Comparison of ENCODE assay signal across 17 cellular contexts in the genomic region with DNA sequence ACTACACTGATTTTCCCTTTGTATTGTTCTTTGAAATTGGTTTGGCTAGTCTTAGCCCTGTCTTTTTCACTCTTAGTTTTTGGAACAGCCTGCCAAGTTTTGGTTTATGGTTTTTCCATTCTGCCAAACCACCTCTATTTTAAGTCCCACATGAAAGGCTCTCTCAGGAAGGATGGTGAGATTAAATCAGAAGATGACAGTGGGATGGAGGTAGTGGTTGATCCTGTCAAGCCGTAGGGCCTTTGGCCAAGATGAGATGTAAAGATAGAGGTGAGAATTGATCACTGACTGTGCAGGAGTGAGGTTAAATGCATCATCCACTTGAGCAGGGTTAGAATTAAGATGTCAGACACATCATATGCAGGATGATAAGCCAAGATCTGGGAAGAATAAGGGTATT.
DNase-seq lines count a peak whose midpoint lies in the region; ATAC-seq and TF ChIP-seq lines count a peak whose summit lies in the region.
"Had no signal": no experiment of that assay in that cellular context is flagged by ENCODE, and none has a peak within 500 bp of the region (broad histone marks: within the 10 kb centered on the region; RNA-seq: fewer than 3 reads in every experiment).

No MANE protein-coding gene starts in this region.

- DNase-seq in SK-N-SH (no peak), RPMI7951 (ENCODE audit: low read depth) (peak; percentile 83), astrocyte of the hippocampus (ENCODE audit: low read depth, low spot score) (peak; percentile 47), gastrocnemius medialis (no peak), NCI-H1694 (lab: John Stamatoyannopoulos, UW) (no peak), Calu3 (no peak)
- DNase-seq: 8988T; AML-193; Caco-2; CD8-positive, alpha-beta memory T cell; DMS53; GF-D8; H7 had no signal

- no peaks in the 10 kb centered on the region for H3K36me3 Mint-ChIP-seq in Calu3 (ENCODE audit: insufficient read depth, unreplicated experiment)

- ATAC-seq in SK-N-SH treated with all-trans-retinoic acid at 6 μM for 48 hours: no peak; the same call in 2 of the 3 replicates
- ATAC-seq in gastrocnemius medialis: no peak
- ATAC-seq: GM23338 had no signal

- intact Hi-C loops in gastrocnemius medialis (cut with DNase I; ENCODE audit: low total_unique reads) (no loop called here), Calu3 (cut with micrococcal nuclease; ENCODE audit: unreplicated experiment) (no loop called here)

- H3K9me2 ChIP-seq in SK-N-SH (no peaks in the 10 kb centered on the region), neural cell (ENCODE audit: insufficient read depth, low read length) (no peaks in the 10 kb centered on the region)

- no peak overlapping the region for H2AFZ ChIP-seq in SK-N-SH (ENCODE audit: low read depth)
- H2AFZ ChIP-seq in neural cell (ENCODE audit: low read depth, low read length): no peak overlapping the region
- H2AFZ ChIP-seq: GM23338 had no signal

- H4K20me1 ChIP-seq in SK-N-SH (ENCODE audit: insufficient read depth) (no peaks in the 10 kb centered on the region), neural cell (ENCODE audit: insufficient read depth) (no peaks in the 10 kb centered on the region)
- H4K20me1 ChIP-seq: BLaER1 had no signal

- H3K9me3 Mint-ChIP-seq in Calu3 (ENCODE audit: low read depth, unreplicated experiment): no peaks in the 10 kb centered on the region
- H3K9me3 Mint-ChIP-seq: CD8-positive, alpha-beta memory T cell; GM23338 had no signal

- no TSS peak for BruUV-seq in Calu3 (replicated peaks; lab: Mats Ljungman, UMichigan)

- peak in 1 of 2 experiments; percentile 32; a peak in 1 of 4 replicates for TF ChIP-seq EP300 in SK-N-SH (IDR thresholded peaks at IDR 0.05; ENCODE audit: borderline replicate concordance in 1 of 2, low read depth in 1 of 2, low read length in 1 of 2)
- TF ChIP-seq EP300 in neural cell (conservative IDR thresholded peaks at IDR 0.05; ENCODE audit: poor library complexity, severe bottlenecking): no peak

- H3K27me3 Mint-ChIP-seq in Calu3 (ENCODE audit: unreplicated experiment): no peaks in the 10 kb centered on the region

- TF ChIP-seq RAD21 in SK-N-SH (IDR thresholded peaks at IDR 0.05; ENCODE audit: low read length) (no peak), neural cell (conservative IDR thresholded peaks at IDR 0.05) (no peak)

- no peak overlapping the region for H3K27ac Mint-ChIP-seq in Calu3 (ENCODE audit: unreplicated experiment)
- H3K27ac Mint-ChIP-seq: GM23338 had no signal

- H3K4me1 ChIP-seq in SK-N-SH (ENCODE audit: control insufficient read depth in 1 of 2, insufficient read depth in 2 of 2, low read depth in 1 of 2, low read length in 1 of 2) (no peaks in the 10 kb centered on the region), gastrocnemius medialis (no peaks in the 10 kb centered on the region)
- H3K4me1 ChIP-seq: BLaER1, Caco-2 had no signal

- in situ Hi-C loops in gastrocnemius medialis (cut with MboI; ENCODE audit: low sequenced_read_pairs in 4 of 4): no loop called here

- TF ChIP-seq CTCF in SK-N-SH (IDR thresholded peaks at IDR 0.05) (no peak), neural cell (IDR thresholded peaks at IDR 0.05; ENCODE audit: poor library complexity, severe bottlenecking) (no peak), gastrocnemius medialis (IDR thresholded peaks at IDR 0.05 in 4 of 5, conservative IDR thresholded peaks at IDR 0.05 in 1 of 5) (no peak), Calu3 (IDR thresholded peaks at IDR 0.05; ENCODE audit: unreplicated experiment) (no peak)

- H3K79me2 ChIP-seq in SK-N-SH (ENCODE audit: insufficient read depth): no peaks in the 10 kb centered on the region
- H3K79me2 ChIP-seq in neural cell (replicated peaks; ENCODE audit: insufficient read depth, low read length): no peaks in the 10 kb centered on the region

- no peak overlapping the region for H3K9ac ChIP-seq in SK-N-SH
- no peak overlapping the region for H3K9ac ChIP-seq in neural cell (ENCODE audit: low read length)
- H3K9ac ChIP-seq: BLaER1 had no signal

- POLR2A ChIA-PET in SK-N-SH (lab: Yijun Ruan, JAX): no interaction called here

- 13% methylated on average over 1 of the region's 1 CpG for WGBS in SK-N-SH (ENCODE audit: low lambda C conversion rate)

- TF ChIP-seq POLR2A in gastrocnemius medialis (IDR thresholded peaks at IDR 0.05): no peak

- H3K4me2 ChIP-seq in SK-N-SH (no peak overlapping the region), neural cell (ENCODE audit: low read length) (no peak overlapping the region)
- H3K4me2 ChIP-seq: BLaER1, GM23338 had no signal

- H3K27me3 ChIP-seq in SK-N-SH (ENCODE audit: insufficient read depth) (no peaks in the 10 kb centered on the region), neural cell (ENCODE audit: insufficient read depth, low read depth, low read length) (no peaks in the 10 kb centered on the region), gastrocnemius medialis (no peaks in the 10 kb centered on the region)
- H3K27me3 ChIP-seq: BLaER1 had no signal

- no peaks in the 10 kb centered on the region for H3F3A ChIP-seq in SK-N-SH (replicated peaks; ENCODE audit: insufficient read depth)
- H3F3A ChIP-seq in neural cell (ENCODE audit: insufficient read depth, low read length, poor library complexity, severe bottlenecking): no peaks in the 10 kb centered on the region

- no peak overlapping the region for H3K4me3 Mint-ChIP-seq in Calu3 (ENCODE audit: low read depth, unreplicated experiment)
- H3K4me3 Mint-ChIP-seq: CD8-positive, alpha-beta memory T cell; GM23338 had no signal

- no peak overlapping the region for H3K4me3 ChIP-seq in SK-N-SH (ENCODE audit: low read depth in 2 of 2, low read length in 1 of 2)
- H3K4me3 ChIP-seq in neural cell (ENCODE audit: low read length): no peak overlapping the region
- H3K4me3 ChIP-seq in gastrocnemius medialis: no peak overlapping the region
- H3K4me3 ChIP-seq: BLaER1, GM23338 had no signal

- H3K4me1 Mint-ChIP-seq in Calu3 (ENCODE audit: low read depth, unreplicated experiment): no peaks in the 10 kb centered on the region
- H3K4me1 Mint-ChIP-seq: CD8-positive, alpha-beta memory T cell; GM23338 had no signal

- H3K9me3 ChIP-seq in SK-N-SH (no peaks in the 10 kb centered on the region), neural cell (ENCODE audit: low read length) (no peaks in the 10 kb centered on the region), gastrocnemius medialis (no peaks in the 10 kb centered on the region)
- H3K9me3 ChIP-seq: BLaER1, Caco-2 had no signal

- H3K27ac ChIP-seq in SK-N-SH (ENCODE audit: low read depth in 2 of 2, low read length in 1 of 2) (no peak overlapping the region), neural cell (ENCODE audit: low read length) (no peak overlapping the region), gastrocnemius medialis (no peak overlapping the region)
- H3K27ac ChIP-seq: BLaER1 had no signal

- CTCF ChIA-PET in SK-N-SH (lab: Yijun Ruan, JAX): no interaction called here
- CTCF ChIA-PET in Calu3 (lab: Charles Lee): no interaction called here

- H3K36me3 ChIP-seq in SK-N-SH (replicated peaks in 1 of 2; ENCODE audit: control insufficient read depth in 1 of 2, insufficient read depth in 2 of 2, low read length in 1 of 2) (no peaks in the 10 kb centered on the region), neural cell (ENCODE audit: insufficient read depth, low read length) (no peaks in the 10 kb centered on the region), gastrocnemius medialis (no peaks in the 10 kb centered on the region)
- H3K36me3 ChIP-seq: BLaER1 had no signal

TF ChIP-seq in SK-N-SH, 30 proteins besides CTCF, POLR2A, EP300 and RAD21 (continues in another document):
- TF ChIP-seq POLR2AphosphoS5 (IDR thresholded peaks at IDR 0.05; ENCODE audit: low read depth, low read length) (no peak), RFX5 (IDR thresholded peaks at IDR 0.05; ENCODE audit: low read length) (no peak), RCOR1 (IDR thresholded peaks at IDR 0.05; ENCODE audit: low read length) (no peak), MXI1 (IDR thresholded peaks at IDR 0.05; ENCODE audit: low read depth, low read length) (no peak), SIN3A (IDR thresholded peaks at IDR 0.05; ENCODE audit: borderline replicate concordance, low read depth, low read length) (no peak), TCF12 (IDR thresholded peaks at IDR 0.05) (peak; percentile 63), NFIC (IDR thresholded peaks at IDR 0.05; ENCODE audit: borderline replicate concordance) (peak; percentile 77), TAF1 (IDR thresholded peaks at IDR 0.05; ENCODE audit: borderline replicate concordance, low read depth, low read length) (no peak)

TF ChIP-seq in SK-N-SH treated with all-trans-retinoic acid at 6 μM for 48 hours, 23 proteins besides CTCF, POLR2A, EP300 and RAD21 (continues in another document):
- TF ChIP-seq, protein P1, sequence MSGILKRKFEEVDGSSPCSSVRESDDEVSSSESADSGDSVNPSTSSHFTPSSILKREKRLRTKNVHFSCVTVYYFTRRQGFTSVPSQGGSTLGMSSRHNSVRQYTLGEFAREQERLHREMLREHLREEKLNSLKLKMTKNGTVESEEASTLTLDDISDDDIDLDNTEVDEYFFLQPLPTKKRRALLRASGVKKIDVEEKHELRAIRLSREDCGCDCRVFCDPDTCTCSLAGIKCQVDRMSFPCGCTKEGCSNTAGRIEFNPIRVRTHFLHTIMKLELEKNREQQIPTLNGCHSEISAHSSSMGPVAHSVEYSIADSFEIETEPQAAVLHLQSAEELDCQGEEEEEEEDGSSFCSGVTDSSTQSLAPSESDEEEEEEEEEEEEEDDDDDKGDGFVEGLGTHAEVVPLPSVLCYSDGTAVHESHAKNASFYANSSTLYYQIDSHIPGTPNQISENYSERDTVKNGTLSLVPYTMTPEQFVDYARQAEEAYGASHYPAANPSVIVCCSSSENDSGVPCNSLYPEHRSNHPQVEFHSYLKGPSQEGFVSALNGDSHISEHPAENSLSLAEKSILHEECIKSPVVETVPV (CRISPR knock-in tag; IDR thresholded peaks at IDR 0.05): no peak
- TF ChIP-seq ZFP30 (CRISPR knock-in tag; IDR thresholded peaks at IDR 0.05): no peak

TF ChIP-seq in neural cell, 6 proteins besides CTCF, POLR2A, EP300 and RAD21 (continues in another document):
- no peak for TF ChIP-seq SMC3 (conservative IDR thresholded peaks at IDR 0.05; ENCODE audit: poor library complexity)

Comparison
In these comparisons a context has a peak if more than half of its experiments do, and no peak if none do; other contexts are left out.
1. DNase-seq: peak in RPMI7951 (single experiment) and astrocyte of the hippocampus (single experiment); none in SK-N-SH (single experiment), gastrocnemius medialis (0 of 2), NCI-H1694 (single experiment) and Calu3 (single experiment).